Comparison of ENCODE assay signal across 6 cellular contexts in the genomic region with DNA sequence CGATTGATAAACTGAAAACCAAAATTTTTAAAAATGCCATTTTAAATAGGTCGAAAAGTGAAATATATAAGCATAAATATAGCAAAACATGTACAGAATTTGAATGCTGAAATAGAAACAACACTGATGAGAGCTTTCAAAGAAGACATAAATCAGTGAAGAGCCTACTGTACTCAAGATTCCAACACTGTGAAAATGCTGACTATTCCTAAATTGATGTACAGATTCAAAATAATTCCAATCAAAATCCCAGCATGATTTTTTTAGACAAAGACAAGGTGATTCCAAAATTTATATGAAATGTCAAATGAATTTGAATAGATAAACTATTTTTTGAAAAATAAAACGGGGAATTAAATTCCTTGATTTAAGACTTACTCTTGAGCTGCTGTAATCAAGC.
"Had no signal": no experiment of that assay in that cellular context is flagged by ENCODE, and none has a peak within 500 bp of the region (broad histone marks: within the 10 kb centered on the region; RNA-seq: fewer than 3 reads in every experiment).

No MANE protein-coding gene starts in this region.

- DNase-seq: Karpas-422, KBM-7, KG1 had no signal

- H3K4me2 ChIP-seq: KMS-11 had no signal

- FAIRE-seq: HTR-8/SVneo had no signal

- H3K9ac ChIP-seq: KMS-11 had no signal

- H3K27ac ChIP-seq: HL-60, KMS-11 had no signal
